Comparison of ENCODE assay signal across 8 cellular contexts in genomic region chr17:75877752-75878173, GRCh38. TPM values are rescaled to one million over a fixed set of nuclear protein-coding genes. Genes with fewer than 3 reads are reported as not detected.
DNase-seq lines count a peak whose midpoint lies in the region; ATAC-seq and TF ChIP-seq lines count a peak whose summit lies in the region.

No MANE protein-coding gene starts in this region.

- peak; percentile 35 for TF ChIP-seq CTCF in BJ (IDR thresholded peaks at IDR 0.05; ENCODE audit: insufficient read depth, low read depth, low read length)

- CTCF ChIA-PET in BJ (lab: Yijun Ruan, JAX), result interaction anchor here (0.6 to 6.6 kb wide), 19 partner anchors 10 to 519 kb away, joined by 3 to 58 read pairs (median 4); partner anchors contain the start of genes TRIM65 and WBP2

- H3K27me3 Mint-ChIP-seq in central memory CD8-positive, alpha-beta T cell, result no peaks in the 10 kb centered on the region

- H3K4me3 ChIP-seq in BJ (ENCODE audit: low read depth, low read length), result peak overlapping the region; percentile 31

- DNase-seq in BJ (ENCODE audit: low read depth) (no peak), NCI-H146 (lab: John Stamatoyannopoulos, UW) (peak; percentile 73), 8988T (no peak)
- peak; percentile 48 to 67 (median 54) for DNase-seq in activated CD4-positive, CD25-positive, alpha-beta regulatory T cell (lab: John Stamatoyannopoulos, UW)
- peak; percentile 51 to 54 for DNase-seq in central memory CD8-positive, alpha-beta T cell (ENCODE audit: low spot score in 2 of 2)
- DNase-seq in stimulated activated CD4-positive, alpha-beta T cell treated with anti-CD3 and anti-CD28 coated beads, Interleukin-2, amount 100 ng/mL, for 48 hours, result peak; percentile 58 to 66

- peaks cover 5% of the 10 kb centered on the region for H3K36me3 Mint-ChIP-seq in central memory CD8-positive, alpha-beta T cell (ENCODE audit: insufficient read depth)

- H3K4me1 Mint-ChIP-seq in central memory CD8-positive, alpha-beta T cell, result peaks cover 31% of the 10 kb centered on the region

- H3K36me3 ChIP-seq in BJ (ENCODE audit: control insufficient read depth, insufficient read depth, low read length), result no peaks in the 10 kb centered on the region

- POLR2A ChIA-PET in BJ (lab: Charles Lee), result interaction anchor here (1.5 kb wide), 1 partner anchor 98 kb away, joined by 5 read pairs; no protein-coding TSS in a partner anchor

- no peaks in the 10 kb centered on the region for H3K9me3 Mint-ChIP-seq in central memory CD8-positive, alpha-beta T cell

- peak; percentile 52 for ATAC-seq in GM19463 (IDR thresholded peaks at IDR 0.05; ENCODE audit: unreplicated experiment)
- peak; percentile 76 for ATAC-seq in central memory CD8-positive, alpha-beta T cell (replicated peaks; ENCODE audit: extremely low read depth, poor library complexity, severe bottlenecking)

- peak overlapping the region; percentile 87 for H3K4me3 Mint-ChIP-seq in central memory CD8-positive, alpha-beta T cell

- H3K27ac Mint-ChIP-seq in central memory CD8-positive, alpha-beta T cell (ENCODE audit: low read depth), result peak overlapping the region; percentile 81

- H3K27me3 ChIP-seq in BJ (ENCODE audit: control insufficient read depth, insufficient read depth, low read length) (peaks cover 2% of the 10 kb centered on the region; the same call in 1 of the 2 replicates), layer of hippocampus (ENCODE audit: control insufficient read depth, insufficient read depth, low read length) (no peaks in the 10 kb centered on the region)

- peak overlapping the region; percentile 94 for H3K27ac ChIP-seq in layer of hippocampus (ENCODE audit: low read depth, low read length)

RNA-seq across cellular contexts. Expression of gene TRIM47, which starts 0.6 kb away (rescaled TPM):
- 2.4 and 3.2 TPM in 2 replicates for polyA plus RNA-seq in BJ (2011; rRNA removed)
- polyA minus RNA-seq in BJ (2011; rRNA and poly(A)+ RNA removed), result 2.4 and 3.7 TPM in 2 replicates

RNA-seq across cellular contexts. Expression of gene TRIM65, which starts 19.0 kb away (rescaled TPM):
- 5.5 and 8.6 TPM in 2 replicates for polyA plus RNA-seq in BJ (2011; rRNA removed)
- 6.7 and 8.5 TPM in 2 replicates for polyA minus RNA-seq in BJ (2011; rRNA and poly(A)+ RNA removed)

RNA-seq across cellular contexts. Expression of gene WBP2, which starts 22.6 kb away (rescaled TPM):
- 28.5 and 37.0 TPM in 2 replicates for polyA plus RNA-seq in BJ (2011; rRNA removed)
- 19.3 and 23.5 TPM in 2 replicates for polyA minus RNA-seq in BJ (2011; rRNA and poly(A)+ RNA removed)

RNA-seq across cellular contexts. Expression of gene MRPL38, which starts 26.9 kb away (rescaled TPM):
- polyA plus RNA-seq in BJ (2011; rRNA removed), result 22.7 and 60.9 TPM in 2 replicates
- polyA minus RNA-seq in BJ (2011; rRNA and poly(A)+ RNA removed), result 39.1 and 47.6 TPM in 2 replicates

RNA-seq across cellular contexts. Expression of gene UNC13D, which starts 33.6 kb away (rescaled TPM):
- 0.28 and 0.40 TPM in 2 replicates for polyA plus RNA-seq in BJ (2011; rRNA removed)
- polyA minus RNA-seq in BJ (2011; rRNA and poly(A)+ RNA removed), result 0.51 and 0.62 TPM in 2 replicates

Comparison
In these comparisons a context has a peak if more than half of its experiments do, and no peak if none do; other contexts are left out.
1. DNase-seq: peak in NCI-H146 (single experiment), activated CD4-positive, CD25-positive, alpha-beta regulatory T cell (4 of 4), central memory CD8-positive, alpha-beta T cell (2 of 2) and stimulated activated CD4-positive, alpha-beta T cell treated with anti-CD3 and anti-CD28 coated beads, Interleukin-2, amount 100 ng/mL, for 48 hours (2 of 2); none in BJ (single experiment) and 8988T (single experiment).